Comparison of ENCODE assay signal across 8 cellular contexts in genomic region chr12:77010637-77011548, GRCh38. TPM values are rescaled to one million over a fixed set of nuclear protein-coding genes. Genes with fewer than 3 reads are reported as not detected.
A peak's percentile ranks its signal among the peaks of the same experiment; 100 is the strongest.
DNase-seq lines count a peak whose midpoint lies in the region; ATAC-seq and TF ChIP-seq lines count a peak whose summit lies in the region.

No MANE protein-coding gene starts in this region.

- no peak overlapping the region for H3K27ac ChIP-seq in lung (ENCODE audit: low read depth in 1 of 2, low read length in 1 of 2)

- no peak overlapping the region for H3K4me3 ChIP-seq in lung

- DNase-seq in COLO668 (lab: John Stamatoyannopoulos, UW; ENCODE audit: unreplicated experiment) (peak; percentile 74), NCI-H526 (lab: John Stamatoyannopoulos, UW) (peak; percentile 66 to 85), dermis microvascular lymphatic vessel endothelial cell (ENCODE audit: low read depth in 2 of 2) (peak; percentile 27 to 73), lung (ENCODE audit: low spot score) (peak; percentile 66)
- DNase-seq in activated CD4-positive, alpha-beta T cell treated with anti-CD3 and anti-CD28 coated beads, Interleukin-2, amount 50 U/mL, for 24 hours (ENCODE audit: low read depth in 1 of 2, low spot score in 1 of 2): peak; percentile 29 to 58
- DNase-seq in stimulated activated CD8-positive, alpha-beta memory T cell treated with anti-CD3 and anti-CD28 coated beads, Interleukin-12 subunit alpha, Interleukin-12 subunit beta, amount 100 ng/mL, for 4 hours (ENCODE audit: low read depth): peak; percentile 18

- TF ChIP-seq CTCF in lung (IDR thresholded peaks at IDR 0.05; ENCODE audit: control extremely low read depth, extremely low read depth): peak; percentile 77

- 3 to 7% methylated on average over 9 of the region's 9 CpGs for WGBS in lung, 2 donors

- no peaks in the 10 kb centered on the region for H3K9me3 ChIP-seq in lung (ENCODE audit: control insufficient read depth in 2 of 2, insufficient read depth in 1 of 2, low read length in 1 of 2)

- H3K4me1 ChIP-seq in lung (ENCODE audit: control insufficient read depth in 2 of 2, insufficient read depth in 2 of 2, low read length in 2 of 2): no peaks in the 10 kb centered on the region

- no peaks in the 10 kb centered on the region for H3K27me3 ChIP-seq in lung (ENCODE audit: control insufficient read depth, insufficient read depth)

- H3K36me3 ChIP-seq in lung (ENCODE audit: control insufficient read depth in 2 of 2, insufficient read depth in 2 of 2, low read length in 2 of 2): no peaks in the 10 kb centered on the region

- ATAC-seq in GM19455 (IDR thresholded peaks at IDR 0.05; ENCODE audit: unreplicated experiment): peak; percentile 82
- ATAC-seq in HG03521 (IDR thresholded peaks at IDR 0.05; ENCODE audit: unreplicated experiment): peak; percentile 86
- no peak for ATAC-seq in lung (ENCODE audit: insufficient read depth, low FRiP score)

RNA-seq across cellular contexts. Expression of gene E2F7, which starts 54.5 kb away (rescaled TPM):
- 4.9 and 7.6 TPM in 2 replicates for total RNA-seq in dermis microvascular lymphatic vessel endothelial cell
- 1 to 10 TPM in 1 of 2 donors, under 1 TPM in 1; 0.77 to 2.3 TPM for total RNA-seq in lung
- polyA plus RNA-seq in lung: under 1 TPM; 0.24 to 0.31 TPM

Comparison
In these comparisons a context has a peak if more than half of its experiments do, and no peak if none do; other contexts are left out.
1. DNase-seq: peak in every context shown above with its lines; median percentile 76 in NCI-H526; 74 in COLO668; 66 in lung; 50 in dermis microvascular lymphatic vessel endothelial cell; 44 in activated CD4-positive, alpha-beta T cell treated with anti-CD3 and anti-CD28 coated beads, Interleukin-2, amount 50 U/mL, for 24 hours; 18 in stimulated activated CD8-positive, alpha-beta memory T cell treated with anti-CD3 and anti-CD28 coated beads, Interleukin-12 subunit alpha, Interleukin-12 subunit beta, amount 100 ng/mL, for 4 hours.